11 cellular contexts compared by ENCODE assay signal in genomic region chr7:117399820-117400422, GRCh38. TPM values are rescaled to one million over a fixed set of nuclear protein-coding genes. Genes with fewer than 3 reads are reported as not detected.
DNase-seq lines count a peak whose midpoint lies in the region; ATAC-seq, FAIRE-seq and TF ChIP-seq lines count a peak whose summit lies in the region.
"Had no signal": no experiment of that assay in that cellular context is flagged by ENCODE, and none has a peak within 500 bp of the region (broad histone marks: within the 10 kb centered on the region; RNA-seq: fewer than 3 reads in every experiment).

No MANE protein-coding gene starts in this region.

- H3K27ac ChIP-seq in caudate nucleus (ENCODE audit: low read depth, low read length) = no peak overlapping the region
- H3K27ac ChIP-seq: neutrophil had no signal

- FAIRE-seq in frontal cortex (lab: Jason Lieb, UNC) = peak; percentile 96

- ATAC-seq in HG03378 (IDR thresholded peaks at IDR 0.05; ENCODE audit: unreplicated experiment) = no peak
- no peak for ATAC-seq in HG02885 (IDR thresholded peaks at IDR 0.05; ENCODE audit: poor library complexity, unreplicated experiment)

- DNase-seq in ACHN (peak; percentile 39), RKO (ENCODE audit: low spot score) (peak; percentile 53), frontal cortex (ENCODE audit: low spot score in 2 of 2) (peak in 1 of 2 donors; percentile 5), HUDEP-2 (lab: John Stamatoyannopoulos, UW; ENCODE audit: unreplicated experiment in 76 of 76) (no peak), caudate nucleus (lab: John Stamatoyannopoulos, UW) (no peak)

- in situ Hi-C loops in ACHN (cut with HindIII; ENCODE audit: low pct_ligation_motif_present, low pct_unique_long_range_greater_than_20kb, low sequenced_read_pairs) = no loop called here

- peak; percentile 30; the same call in 2 of the 3 replicates for TF ChIP-seq CTCF in GM12872 (IDR thresholded peaks at IDR 0.05; ENCODE audit: insufficient read depth, low read depth, low read length)

RNA-seq across cellular contexts. Expression of gene ASZ1, which starts 27.4 kb away (rescaled TPM):
- not detected for total RNA-seq in frontal cortex
- total RNA-seq: T-helper 2 cell treated with Interferon-gamma antibody and Interleukin-4, amounts not matched to agents 100 ng/mL and 5 ng/mL, for 36 hours; temporal lobe had no signal

Comparison
In these comparisons a context has a peak if more than half of its experiments do, and no peak if none do; other contexts are left out.
1. DNase-seq: peak in ACHN (single experiment) and RKO (single experiment); none in HUDEP-2 (0 of 76) and caudate nucleus (0 of 61).